6 cellular contexts compared by ENCODE assay signal in the genomic region with DNA sequence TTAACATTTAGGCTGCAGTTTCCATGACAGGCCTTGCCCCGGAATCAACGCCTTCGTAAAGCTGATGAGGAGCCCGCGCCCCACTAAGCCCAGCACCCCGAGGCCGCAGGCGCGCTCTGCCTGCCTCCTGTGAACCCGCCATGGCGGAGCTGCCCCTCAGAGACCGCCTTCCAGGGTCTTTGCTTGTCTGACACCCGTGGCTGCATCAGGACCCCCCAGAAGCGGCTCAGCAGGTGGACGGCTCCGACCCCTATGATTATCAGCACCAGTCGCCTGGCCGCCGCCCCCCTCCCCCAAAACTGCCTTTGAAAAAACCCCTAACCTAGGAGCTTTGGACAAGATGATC. TPM values are rescaled to one million over a fixed set of nuclear protein-coding genes. Genes with fewer than 3 reads are reported as not detected.
DNase-seq lines count a peak whose midpoint lies in the region; ATAC-seq and TF ChIP-seq lines count a peak whose summit lies in the region.

No MANE protein-coding gene starts in this region.

- H3K9me3 ChIP-seq in HUES6 (ENCODE audit: control insufficient read depth, insufficient read depth, low read depth, low read length): no peaks in the 10 kb centered on the region
- no peaks in the 10 kb centered on the region for H3K9me3 ChIP-seq in ovary

- peak overlapping the region; percentile 61 for H3K9ac ChIP-seq in HUES6 (ENCODE audit: low read length)

- no peaks in the 10 kb centered on the region for H3K9me3 Mint-ChIP-seq in central memory CD8-positive, alpha-beta T cell

- H3K4me3 Mint-ChIP-seq in central memory CD8-positive, alpha-beta T cell: peak overlapping the region; percentile 68

- no peak overlapping the region for H3K27ac Mint-ChIP-seq in central memory CD8-positive, alpha-beta T cell (ENCODE audit: low read depth)

- no peaks in the 10 kb centered on the region for H3K27me3 Mint-ChIP-seq in central memory CD8-positive, alpha-beta T cell

- no peaks in the 10 kb centered on the region for H3K27me3 ChIP-seq in HUES6 (ENCODE audit: control insufficient read depth, insufficient read depth, low read length)
- no peaks in the 10 kb centered on the region for H3K27me3 ChIP-seq in ovary

- no peak for TF ChIP-seq POLR2A in ovary (IDR thresholded peaks at IDR 0.05)

- peaks cover 22% of the 10 kb centered on the region for H3K36me3 Mint-ChIP-seq in central memory CD8-positive, alpha-beta T cell (ENCODE audit: insufficient read depth)

- intact Hi-C loops in ovary (cut with DNase I): no loop called here

- H3K36me3 ChIP-seq in HUES6 (ENCODE audit: control insufficient read depth, insufficient read depth, low read length): peaks cover 62% of the 10 kb centered on the region
- no peaks in the 10 kb centered on the region for H3K36me3 ChIP-seq in ovary

- no peak for DNase-seq in central memory CD8-positive, alpha-beta T cell (ENCODE audit: low spot score in 2 of 2)
- DNase-seq in ovary: peak in 2 of 5 donors; percentile 52 to 53

- H3K4me3 ChIP-seq in HUES6 (ENCODE audit: low read depth, low read length): peak overlapping the region; percentile 100
- peak overlapping the region; percentile 57 for H3K4me3 ChIP-seq in ovary

- 23 to 26% (median 23%) methylated on average over 16 to 19 of the region's 19 CpGs for WGBS in ovary, 3 donors

- peaks cover 31% of the 10 kb centered on the region for H3K4me1 ChIP-seq in HUES6 (ENCODE audit: control insufficient read depth, insufficient read depth, low read length)
- peaks cover 4% of the 10 kb centered on the region for H3K4me1 ChIP-seq in ovary (ENCODE audit: insufficient read depth)

- H3K27ac ChIP-seq in HUES6 (ENCODE audit: low read depth, low read length) (peak overlapping the region; percentile 58; the same call in 1 of the 2 replicates), ovary (peak overlapping the region in 1 of 2 donors; percentile 5)

- no peak for TF ChIP-seq CTCF in ovary (IDR thresholded peaks at IDR 0.05)

- peaks cover 19% of the 10 kb centered on the region for H3K4me1 Mint-ChIP-seq in central memory CD8-positive, alpha-beta T cell

- no peak for TF ChIP-seq EP300 in ovary (IDR thresholded peaks at IDR 0.05)

- ATAC-seq in central memory CD8-positive, alpha-beta T cell (replicated peaks; ENCODE audit: extremely low read depth, poor library complexity, severe bottlenecking): no peak
- ATAC-seq in GM21515 (IDR thresholded peaks at IDR 0.05; ENCODE audit: unreplicated experiment) (no peak), GM18502 (IDR thresholded peaks at IDR 0.05; ENCODE audit: poor library complexity, unreplicated experiment) (no peak), HG03565 (IDR thresholded peaks at IDR 0.05; ENCODE audit: unreplicated experiment) (no peak)

RNA-seq across cellular contexts. Expression of gene DPH7, which starts 0.5 kb away (rescaled TPM):
- 10 to 100 TPM; 29.7 to 37.7 (median 33.0) TPM for total RNA-seq in ovary
- 10 to 100 TPM; 15.4 to 38.2 TPM for polyA plus RNA-seq in ovary

RNA-seq across cellular contexts. Expression of gene ZMYND19, which starts 11.1 kb away (rescaled TPM):
- total RNA-seq in ovary: 10 to 100 TPM; 10.3 to 22.9 (median 16.5) TPM
- 10 to 100 TPM in 1 of 2 donors, 1 to 10 TPM in 1; 5.1 to 13.6 TPM for polyA plus RNA-seq in ovary

RNA-seq across cellular contexts. Expression of gene ARRDC1, which starts 26.3 kb away (rescaled TPM):
- 10 to 100 TPM; 11.1 to 46.2 (median 13.8) TPM for total RNA-seq in ovary
- 10 to 100 TPM in 1 of 2 donors, 1 to 10 TPM in 1; 5.2 to 20.6 TPM for polyA plus RNA-seq in ovary

RNA-seq across cellular contexts. Expression of gene MRPL41, which starts 27.6 kb away (rescaled TPM):
- 10 to 100 TPM; 35.9 to 61.9 (median 48.3) TPM for total RNA-seq in ovary
- polyA plus RNA-seq in ovary: 10 to 100 TPM in 1 of 2 donors, 1 to 10 TPM in 1; 1.0 to 54.8 TPM

RNA-seq across cellular contexts. Expression of gene PNPLA7, which starts 29.0 kb away (rescaled TPM):
- 10 to 100 TPM in 5 of 7 donors, 1 to 10 TPM in 2; 4.5 to 29.3 (median 13.0) TPM for total RNA-seq in ovary
- 10 to 100 TPM in 1 of 2 donors, 1 to 10 TPM in 1; 2.2 to 19.9 TPM for polyA plus RNA-seq in ovary
